ENCODE assay signal across 8 cellular contexts in genomic region chr4:9532134-9532862, GRCh38.
DNase-seq lines count a peak whose midpoint lies in the region; ATAC-seq, FAIRE-seq and TF ChIP-seq lines count a peak whose summit lies in the region.
"Not testable (repeated sequence)": the region's sequence is repeated elsewhere in the genome, so short reads cannot be mapped to it uniquely, and the experiment has no call there.

No MANE protein-coding gene starts in this region.

- CTCF ChIA-PET in activated CD4-positive, alpha-beta T cell treated with anti-CD3 and anti-CD28 coated beads for 36 hours (lab: Charles Lee) = interaction anchor here (0.6 to 1.1 kb wide), 8 partner anchors 26 to 398 kb away, joined by 3 to 6 read pairs (median 4); no protein-coding TSS in a partner anchor
- CTCF ChIA-PET in K562 (lab: Yijun Ruan, JAX; ENCODE audit: low intra/inter-chr PET ratio) = not testable (repeated sequence)

- not testable (repeated sequence) for H3K36me3 Mint-ChIP-seq in CD4-positive, CD25-positive, alpha-beta regulatory T cell; activated CD4-positive, alpha-beta T cell treated with anti-CD3 and anti-CD28 coated beads for 36 hours (ENCODE audit: low read depth); neural progenitor cell

- H3K79me2 ChIP-seq in K562 (ENCODE audit: control insufficient read depth, insufficient read depth, low read length); neural progenitor cell (ENCODE audit: low read depth): not testable (repeated sequence)

- not testable (repeated sequence) for H3K27ac Mint-ChIP-seq in CD4-positive, CD25-positive, alpha-beta regulatory T cell; activated CD4-positive, alpha-beta T cell treated with anti-CD3 and anti-CD28 coated beads for 36 hours; neural progenitor cell

- H3K9me3 Mint-ChIP-seq in CD4-positive, CD25-positive, alpha-beta regulatory T cell; activated CD4-positive, alpha-beta T cell treated with anti-CD3 and anti-CD28 coated beads for 36 hours (ENCODE audit: low read depth); neural progenitor cell: not testable (repeated sequence)

- H3K9ac ChIP-seq in K562 (ENCODE audit: insufficient read depth in 1 of 2, low read depth in 2 of 2, low read length in 2 of 2) = 0 out of 4 replicates have a peak overlapping the region, but pooled peaks of 1 of the 2 experiments have one; percentile 26
- not testable (repeated sequence) for H3K9ac ChIP-seq in neural progenitor cell

- BruUV-seq in K562 (replicated peaks; lab: Mats Ljungman, UMichigan) = not testable (repeated sequence)

- H3K4me1 Mint-ChIP-seq in CD4-positive, CD25-positive, alpha-beta regulatory T cell = peaks cover 0 to 13% (median 3%) of the 10 kb centered on the region in 4 donors
- H3K4me1 Mint-ChIP-seq in activated CD4-positive, alpha-beta T cell treated with anti-CD3 and anti-CD28 coated beads for 36 hours; neural progenitor cell: not testable (repeated sequence)

- not testable (repeated sequence) for ATAC-seq in CD4-positive, CD25-positive, alpha-beta regulatory T cell (ENCODE audit: low read depth in 2 of 2)
- peak; percentile 60 for ATAC-seq in activated CD4-positive, alpha-beta T cell treated with anti-CD3 and anti-CD28 coated beads for 36 hours
- ATAC-seq in K562 = peak; percentile 77
- ATAC-seq in left cardiac atrium = peak; percentile 40 to 53

- WGBS in K562 (ENCODE audit: insufficient coverage, low coverage, missing lambda C conversion rate) = 15% methylated on average over 13 of the region's 81 CpGs

- in situ Hi-C loops in K562 (cut with MboI) = not testable (repeated sequence)

- DNase-seq in CD4-positive, CD25-positive, alpha-beta regulatory T cell = peak; percentile 30 to 62 (median 44)
- DNase-seq in HL-60 (ENCODE audit: low read depth in 1 of 2, low spot score in 1 of 2) (peak; percentile 25 to 40), NCI-H524 (lab: John Stamatoyannopoulos, UW) (peak; percentile 37 to 61), K562 (ENCODE audit: extremely low read depth in 1 of 4, low spot score in 3 of 4) (peak; percentile 44 to 83 (median 78)), left cardiac atrium (peak; percentile 89), neural progenitor cell (ENCODE audit: low spot score) (peak; percentile 93)
- DNase-seq in activated CD4-positive, alpha-beta T cell treated with anti-CD3 and anti-CD28 coated beads for 36 hours = peak; percentile 79
- peak; percentile 43 to 47 for DNase-seq in stimulated activated CD8-positive, alpha-beta memory T cell treated with anti-CD3 and anti-CD28 coated beads, Interleukin-2, amount 100 ng/mL, for 1 hour (ENCODE audit: low read depth in 2 of 2)

- H3K4me3 Mint-ChIP-seq in CD4-positive, CD25-positive, alpha-beta regulatory T cell = peak overlapping the region in 2 of 4 donors; percentile 67 to 69
- H3K4me3 Mint-ChIP-seq in activated CD4-positive, alpha-beta T cell treated with anti-CD3 and anti-CD28 coated beads for 36 hours = peak overlapping the region; percentile 55
- peak overlapping the region; percentile 81 for H3K4me3 Mint-ChIP-seq in neural progenitor cell

- H3F3A ChIP-seq in neural progenitor cell (ENCODE audit: low read depth) = not testable (repeated sequence)

- not testable (repeated sequence) for TF ChIP-seq EP300 in K562 (IDR thresholded peaks at IDR 0.05; ENCODE audit: low read length)

- not testable (repeated sequence) for H3K4me1 ChIP-seq in CD4-positive, CD25-positive, alpha-beta regulatory T cell (ENCODE audit: control insufficient read depth, insufficient read depth, low read length, poor library complexity, severe bottlenecking); K562 (replicated peaks in 1 of 2; ENCODE audit: control insufficient read depth in 2 of 2, insufficient read depth in 2 of 2, low read length in 2 of 2); neural progenitor cell

- H3K9me1 ChIP-seq in K562 (ENCODE audit: control insufficient read depth, insufficient read depth, low read length) = not testable (repeated sequence)

- peak overlapping the region; percentile 46; the same call in 1 of the 2 replicates for H3K4me2 ChIP-seq in K562 (ENCODE audit: insufficient read depth, low read length)
- peak overlapping the region; percentile 87 for H3K4me2 ChIP-seq in neural progenitor cell

- POLR2A ChIA-PET in activated CD4-positive, alpha-beta T cell treated with anti-CD3 and anti-CD28 coated beads for 36 hours (lab: Charles Lee); K562 (lab: Yijun Ruan, JAX): not testable (repeated sequence)

- H4K20me1 ChIP-seq in K562 (replicated peaks; ENCODE audit: control insufficient read depth, insufficient read depth, low read length); neural progenitor cell (ENCODE audit: low read depth): not testable (repeated sequence)

- H3K36me3 ChIP-seq in CD4-positive, CD25-positive, alpha-beta regulatory T cell (ENCODE audit: control insufficient read depth, insufficient read depth, low read length); K562 (ENCODE audit: control insufficient read depth, insufficient read depth, low read length); neural progenitor cell: not testable (repeated sequence)

- not testable (repeated sequence) for H3K9me3 ChIP-seq in CD4-positive, CD25-positive, alpha-beta regulatory T cell (ENCODE audit: control insufficient read depth in 2 of 2, low read length in 2 of 2); K562 (replicated peaks; ENCODE audit: control insufficient read depth, insufficient read depth, low read depth, low read length); neural progenitor cell (ENCODE audit: low read depth)

- H3K27me3 ChIP-seq in CD4-positive, CD25-positive, alpha-beta regulatory T cell (ENCODE audit: control insufficient read depth, insufficient read depth, low read length); HL-60 (ENCODE audit: insufficient read depth, poor library complexity, severe bottlenecking); K562 (ENCODE audit: control insufficient read depth in 2 of 2, insufficient read depth in 2 of 2, low read length in 2 of 2): not testable (repeated sequence)
- peaks cover 33% of the 10 kb centered on the region for H3K27me3 ChIP-seq in neural progenitor cell

- FAIRE-seq in K562 (lab: Jason Lieb, UNC) = not testable (repeated sequence)

- H2AFZ ChIP-seq in K562 (ENCODE audit: low read depth, low read length) = peak overlapping the region; percentile 74
- peak overlapping the region; percentile 98 for H2AFZ ChIP-seq in neural progenitor cell (replicated peaks)

- TF ChIP-seq POLR2A in K562 (conservative IDR thresholded peaks at IDR 0.05) = not testable (repeated sequence)

- not testable (repeated sequence) for H3K27ac ChIP-seq in CD4-positive, CD25-positive, alpha-beta regulatory T cell (ENCODE audit: insufficient read depth, low read length, poor library complexity, severe bottlenecking); HL-60 (replicated peaks); K562 (ENCODE audit: extremely low read depth, low read depth, low read length); neural progenitor cell

- TF ChIP-seq CTCF in HL-60 (IDR thresholded peaks at IDR 0.05; ENCODE audit: insufficient read depth, low read length) = not testable (repeated sequence)
- TF ChIP-seq CTCF in K562 (IDR thresholded peaks at IDR 0.05 in 2 of 3, conservative IDR thresholded peaks at IDR 0.05 in 1 of 3; ENCODE audit: insufficient read depth in 2 of 3, low read depth in 1 of 3, low read length in 3 of 3) = peak; percentile 39 to 75 (median 55); a peak in 3 of 6 replicates
- peak; percentile 72 for TF ChIP-seq CTCF in neural progenitor cell (IDR thresholded peaks at IDR 0.05)

- intact Hi-C loops in activated CD4-positive, alpha-beta T cell treated with anti-CD3 and anti-CD28 coated beads for 36 hours (cut with DNase I, micrococcal nuclease) = loop anchor here (1.0 to 2.0 kb wide), 3 partner anchors 73 to 159 kb away; no protein-coding TSS in a partner anchor
- intact Hi-C loops in K562 (cut with micrococcal nuclease) = not testable (repeated sequence)
- intact Hi-C loops in left cardiac atrium (cut with DNase I) = loop anchor here in 1 of 2 donors (10.0 kb wide), 1 partner anchor 123 kb away; no protein-coding TSS in a partner anchor

- H3K4me3 ChIP-seq in CD4-positive, CD25-positive, alpha-beta regulatory T cell (ENCODE audit: low read depth, low read length); K562: not testable (repeated sequence)
- H3K4me3 ChIP-seq in HL-60 (replicated peaks; ENCODE audit: insufficient read depth, low read length) = peak overlapping the region; percentile 31
- H3K4me3 ChIP-seq in neural progenitor cell = peak overlapping the region; percentile 61

- peaks cover 26% of the 10 kb centered on the region for H3K27me3 Mint-ChIP-seq in CD4-positive, CD25-positive, alpha-beta regulatory T cell
- peaks cover 26% of the 10 kb centered on the region for H3K27me3 Mint-ChIP-seq in activated CD4-positive, alpha-beta T cell treated with anti-CD3 and anti-CD28 coated beads for 36 hours
- H3K27me3 Mint-ChIP-seq in neural progenitor cell (ENCODE audit: insufficient read depth, low read depth) = peaks cover 21% of the 10 kb centered on the region

- peak; percentile 55 to 63 for TF ChIP-seq RAD21 in K562 (CRISPR knock-in tag; conservative IDR thresholded peaks at IDR 0.05 in 1 of 2, IDR thresholded peaks at IDR 0.05 in 1 of 2)

TF ChIP-seq in K562, 482 proteins besides CTCF, POLR2A, EP300 and RAD21:
- TF ChIP-seq SMC3 (conservative IDR thresholded peaks at IDR 0.05; ENCODE audit: insufficient read depth, low read depth, low read length) (peak; percentile 65), E2F6 (IDR thresholded peaks at IDR 0.05; ENCODE audit: borderline replicate concordance in 1 of 2, extremely low read depth in 1 of 2, insufficient read depth in 1 of 2, insufficient read length in 1 of 2, low read depth in 1 of 2, low read length in 1 of 2, poor library complexity in 1 of 2, severe bottlenecking in 1 of 2) (peak in 1 of 2 experiments; percentile 13), RB1 (IDR thresholded peaks at IDR 0.05; ENCODE audit: low read depth) (peak; percentile 20; the same call in 1 of the 2 replicates), CXXC5 (CRISPR knock-in tag; IDR thresholded peaks at IDR 0.05) (peak; percentile 48)

Comparison
In these comparisons a context has a peak if more than half of its experiments do, and no peak if none do; other contexts are left out.
1. DNase-seq: peak in every context shown above with its lines; median percentile 93 in neural progenitor cell; 89 in left cardiac atrium; 79 in activated CD4-positive, alpha-beta T cell treated with anti-CD3 and anti-CD28 coated beads for 36 hours; 78 in K562; 49 in NCI-H524; 45 in stimulated activated CD8-positive, alpha-beta memory T cell treated with anti-CD3 and anti-CD28 coated beads, Interleukin-2, amount 100 ng/mL, for 1 hour; 44 in CD4-positive, CD25-positive, alpha-beta regulatory T cell; 32 in HL-60.